Comparison of ENCODE assay signal across 1 cellular context in the genomic region with DNA sequence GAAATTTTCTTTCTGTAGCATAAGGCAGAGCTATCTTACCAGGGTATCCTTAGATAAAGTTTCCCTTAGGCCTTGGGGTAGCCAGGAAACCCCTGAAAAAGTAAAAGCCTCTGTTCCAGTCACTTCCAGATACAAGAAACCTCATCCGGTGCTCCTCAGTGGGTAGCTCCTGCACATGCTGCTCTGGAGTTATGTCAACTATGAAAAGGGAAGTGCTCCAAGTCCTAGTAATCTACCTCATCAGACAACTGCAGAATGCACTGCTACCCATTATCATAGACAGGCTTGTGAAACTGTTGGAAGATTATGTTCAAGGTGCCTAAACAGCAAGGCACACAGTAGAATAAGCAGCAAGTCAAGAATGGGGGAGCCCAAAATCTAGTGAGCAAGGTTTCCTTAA. TPM values are rescaled to one million over a fixed set of nuclear protein-coding genes. Genes with fewer than 3 reads are reported as not detected.
"Had no signal": no experiment of that assay in that cellular context is flagged by ENCODE, and none has a peak within 500 bp of the region (broad histone marks: within the 10 kb centered on the region; RNA-seq: fewer than 3 reads in every experiment).

No MANE protein-coding gene starts in this region.

RNA-seq across cellular contexts. Expression of gene GKAP1, which starts 8.4 kb away (rescaled TPM):
- total RNA-seq: smooth muscle cell had no signal
- polyA plus RNA-seq: smooth muscle cell had no signal
